ENCODE assay signal across 17 cellular contexts in genomic region chr18:39513187-39513586, GRCh38.
DNase-seq lines count a peak whose midpoint lies in the region; ATAC-seq and TF ChIP-seq lines count a peak whose summit lies in the region.
"Had no signal": no experiment of that assay in that cellular context is flagged by ENCODE, and none has a peak within 500 bp of the region (broad histone marks: within the 10 kb centered on the region; RNA-seq: fewer than 3 reads in every experiment).

No MANE protein-coding gene starts in this region.

- H3K27ac ChIP-seq in ectodermal cell (ENCODE audit: insufficient read depth, low read depth, low read length, poor library complexity, severe bottlenecking), result peak overlapping the region; percentile 1
- H3K27ac ChIP-seq: C4-2B had no signal

- ATAC-seq in HG02759 (IDR thresholded peaks at IDR 0.05; ENCODE audit: unreplicated experiment), result no peak
- ATAC-seq: HCT116 had no signal

- H3K4me3 Mint-ChIP-seq in neural crest cell, result no peak overlapping the region
- H3K4me3 Mint-ChIP-seq: CD4-positive, alpha-beta T cell; HFFc6; IgD-negative memory B cell had no signal

- H3K27me3 ChIP-seq in ectodermal cell (ENCODE audit: control insufficient read depth, insufficient read depth, low read length, poor library complexity, severe bottlenecking), result no peaks in the 10 kb centered on the region

- peaks cover 5% of the 10 kb centered on the region for H3K36me3 Mint-ChIP-seq in neural crest cell (ENCODE audit: low read depth)
- H3K36me3 Mint-ChIP-seq: IgD-negative memory B cell had no signal

- H3K4me3 ChIP-seq in choroid plexus epithelial cell (ENCODE audit: low read depth, low read length) (no peak overlapping the region), ectodermal cell (ENCODE audit: insufficient read depth, low read depth, low read length) (no peak overlapping the region)

- H3K4me1 ChIP-seq in ectodermal cell (ENCODE audit: control insufficient read depth, insufficient read depth, low read length), result peaks cover 13% of the 10 kb centered on the region

- no peaks in the 10 kb centered on the region for H3K9me3 ChIP-seq in ectodermal cell (ENCODE audit: control insufficient read depth, low read length)

- WGBS in ectodermal cell, 2 experiments, result 74 to 79% methylated on average over 3 of the region's 3 CpGs

- no peaks in the 10 kb centered on the region for H3K36me3 ChIP-seq in ectodermal cell (ENCODE audit: control insufficient read depth, insufficient read depth, low read length)

- DNase-seq in choroid plexus epithelial cell (ENCODE audit: low read depth) (peak; percentile 23), neural crest cell (ENCODE audit: low read depth, low spot score) (no peak), T-helper 1 cell (no peak), NCI-H1436 (lab: John Stamatoyannopoulos, UW) (no peak)
- DNase-seq: AML-193; CD4-positive, alpha-beta T cell; DMS153; DMS79; GDM1; GOT3; H7; HFFc6 had no signal

- H3K27ac Mint-ChIP-seq in neural crest cell (ENCODE audit: unreplicated experiment), result peak overlapping the region; percentile 47
- H3K27ac Mint-ChIP-seq: CD4-positive, alpha-beta T cell; HFFc6; IgD-negative memory B cell had no signal

- no peak for TF ChIP-seq CTCF in choroid plexus epithelial cell (conservative IDR thresholded peaks at IDR 0.05; ENCODE audit: low read depth, low read length)
- no peak for TF ChIP-seq CTCF in neural crest cell (conservative IDR thresholded peaks at IDR 0.05)

- H3K9me3 Mint-ChIP-seq in neural crest cell, result peaks cover 3% of the 10 kb centered on the region
- H3K9me3 Mint-ChIP-seq: CD4-positive, alpha-beta T cell; HFFc6 had no signal

- no peaks in the 10 kb centered on the region for H3K27me3 Mint-ChIP-seq in neural crest cell (ENCODE audit: low read depth)
- H3K27me3 Mint-ChIP-seq: CD4-positive, alpha-beta T cell; IgD-negative memory B cell had no signal

- H3K4me1 Mint-ChIP-seq in neural crest cell, result peaks cover 6% of the 10 kb centered on the region
- H3K4me1 Mint-ChIP-seq: IgD-negative memory B cell had no signal
